Comparison of ENCODE assay signal across 19 cellular contexts in the genomic region with DNA sequence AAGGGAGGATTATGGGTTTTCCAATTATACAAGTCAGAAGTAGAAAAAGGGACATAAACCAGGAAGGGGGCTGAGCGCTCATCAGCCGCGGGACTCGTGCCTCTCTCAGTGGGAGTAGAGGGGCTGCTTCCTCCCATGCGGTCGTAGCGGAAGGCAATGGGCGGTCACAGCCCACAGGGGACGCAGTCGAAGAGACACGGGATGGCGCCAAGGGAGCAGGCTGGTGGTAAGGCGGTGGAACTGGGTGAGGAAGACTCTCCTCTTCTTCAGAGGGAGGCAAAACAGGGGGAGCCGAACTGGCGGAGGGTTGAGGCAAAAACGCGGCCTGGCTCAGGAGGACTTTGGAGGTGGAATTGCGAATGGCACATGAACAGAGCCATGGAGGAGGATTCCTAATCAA.
"Had no signal": no experiment of that assay in that cellular context is flagged by ENCODE, and none has a peak within 500 bp of the region (broad histone marks: within the 10 kb centered on the region; RNA-seq: fewer than 3 reads in every experiment).

No MANE protein-coding gene starts in this region.

- ATAC-seq: esophagus mucosa; gastrocnemius medialis; heart right ventricle; left lobe of liver; naive thymus-derived CD4-positive, alpha-beta T cell; right lobe of liver; stimulated activated effector memory CD8-positive, alpha-beta T cell treated with anti-CD3 and anti-CD28 coated beads, Interleukin-12 subunit alpha, Interleukin-12 subunit beta, amount 100 ng/mL, for 72 hours; upper lobe of right lung had no signal

- H3K36me3 ChIP-seq: gastrocnemius medialis, heart right ventricle, prostate gland, right lobe of liver, tibial nerve, upper lobe of right lung had no signal

- DNase-seq: effector CD4-positive, alpha-beta T cell; gastrocnemius medialis; heart right ventricle; hypothalamus; mammary epithelial cell; naive thymus-derived CD4-positive, alpha-beta T cell; nephron progenitor cell; right lobe of liver; stimulated activated CD4-positive, alpha-beta T cell treated with anti-CD3 and anti-CD28 coated beads, Interleukin-4, amount 100 ng/mL, for 1 hour; stimulated activated CD8-positive, alpha-beta memory T cell treated with anti-CD3 and anti-CD28 coated beads, Interleukin-4, amount 100 ng/mL, for 48 hours; testis; upper lobe of right lung had no signal

- H3K9ac ChIP-seq: parathyroid adenoma had no signal

- H3K27ac ChIP-seq: coronary artery, gastrocnemius medialis, heart right ventricle, parathyroid adenoma, prostate gland, right lobe of liver, testis, tibial nerve, upper lobe of right lung had no signal

- H3K9me3 ChIP-seq: gastrocnemius medialis, heart right ventricle, prostate gland, right lobe of liver, testis, upper lobe of right lung had no signal

- H3K79me2 ChIP-seq: parathyroid adenoma had no signal

- H3K4me1 ChIP-seq: gastrocnemius medialis, heart right ventricle, parathyroid adenoma, prostate gland, right lobe of liver, tibial nerve, upper lobe of right lung had no signal

- H3K27me3 ChIP-seq: gastrocnemius medialis, right lobe of liver, testis, tibial nerve had no signal

- H3K4me3 ChIP-seq: coronary artery, gastrocnemius medialis, heart right ventricle, prostate gland, right lobe of liver, tibial nerve, upper lobe of right lung had no signal

- H2AFZ ChIP-seq: parathyroid adenoma had no signal
